1 cellular context compared by ENCODE assay signal in the genomic region with DNA sequence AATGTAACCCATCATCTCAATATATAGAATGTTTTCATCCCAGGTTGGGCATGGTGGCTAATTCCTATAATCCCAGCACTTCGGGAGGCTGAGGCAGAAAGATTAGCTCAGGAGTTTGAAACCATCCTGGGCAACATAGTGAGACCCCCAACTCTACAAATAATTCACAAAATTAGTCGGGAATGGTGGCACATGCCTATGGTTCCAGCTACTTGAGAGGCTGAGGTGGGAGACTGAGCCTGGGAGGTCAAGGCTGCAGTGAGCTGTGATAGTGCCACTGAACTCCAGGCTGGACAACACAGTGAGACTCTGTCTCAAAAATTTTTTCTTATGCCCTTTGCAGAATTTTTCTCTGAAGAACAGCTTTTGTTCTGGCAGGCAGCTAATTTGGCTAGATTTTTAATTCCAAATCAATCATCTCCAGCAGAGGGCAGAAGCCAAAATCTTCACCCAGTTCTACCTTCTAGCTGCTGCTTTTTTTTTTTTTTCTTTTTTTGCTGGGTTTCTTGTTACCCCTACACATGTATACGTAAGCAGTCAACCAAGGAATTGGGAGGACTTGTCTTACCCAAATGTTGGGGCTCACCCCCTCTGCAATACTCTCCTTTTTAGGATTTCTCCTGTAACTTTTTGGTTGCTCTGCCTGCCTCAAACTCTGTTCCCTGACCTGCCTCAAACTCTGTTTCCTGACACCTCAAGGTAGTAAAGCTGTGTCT.
TF ChIP-seq lines count a peak whose summit lies in the region.

No MANE protein-coding gene starts in this region.

TF ChIP-seq in H1, 55 proteins besides CTCF, POLR2A, EP300 and RAD21:
- TF ChIP-seq KDM5A (IDR thresholded peaks at IDR 0.05; ENCODE audit: low read length) (no peak), SIRT6 (IDR thresholded peaks at IDR 0.05; ENCODE audit: low read length) (no peak), GTF2F1 (IDR thresholded peaks at IDR 0.05; ENCODE audit: borderline replicate concordance, low read depth, low read length) (no peak), ZNF274 (IDR thresholded peaks at IDR 0.05; ENCODE audit: borderline replicate concordance, extremely low read depth, low read length) (no peak), POU5F1 (IDR thresholded peaks at IDR 0.05; ENCODE audit: low read depth, low read length) (no peak), TBP (IDR thresholded peaks at IDR 0.05; ENCODE audit: low read depth, low read length) (no peak)
